In the genomic region with DNA sequence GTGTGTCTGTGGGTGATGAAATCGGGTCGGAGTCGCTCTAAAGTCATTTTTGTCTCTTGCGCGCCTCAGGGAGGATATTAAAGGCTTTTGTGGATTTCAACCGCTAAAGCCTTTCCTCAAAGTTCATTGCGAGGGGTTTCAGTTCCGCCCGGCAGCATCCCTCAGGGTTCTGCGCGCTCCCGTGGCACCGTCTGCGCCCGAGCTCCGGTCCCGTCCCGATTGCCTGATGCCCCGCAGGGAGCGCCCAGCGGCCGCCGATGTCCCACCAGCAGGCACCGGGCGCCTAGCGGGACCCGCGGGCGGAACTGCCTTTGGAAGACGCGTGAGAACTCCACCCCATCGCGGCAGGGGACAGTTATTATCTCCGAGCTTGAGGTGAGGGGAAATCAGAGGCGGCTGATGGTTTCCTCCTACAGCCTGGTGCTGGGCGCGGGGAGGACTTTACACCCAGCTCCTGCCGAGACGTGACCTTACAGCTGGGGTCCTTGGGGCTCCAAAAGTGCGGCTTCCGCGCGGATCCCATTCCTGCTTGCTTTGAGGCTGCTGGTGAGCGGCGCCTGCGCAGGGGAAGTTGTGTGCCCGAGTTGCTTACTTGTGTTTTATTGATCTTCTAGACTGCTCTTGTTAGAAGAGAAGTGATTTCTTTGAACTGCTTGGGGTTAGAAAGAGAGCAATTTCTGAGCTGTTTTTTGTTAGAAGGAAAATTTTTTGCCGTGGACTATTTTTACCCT, we compare ENCODE assay signal across 8 cellular contexts. TPM values are rescaled to one million over a fixed set of nuclear protein-coding genes. Genes with fewer than 3 reads are reported as not detected.
DNase-seq lines count a peak whose midpoint lies in the region; ATAC-seq and TF ChIP-seq lines count a peak whose summit lies in the region.

No MANE protein-coding gene starts in this region.

- CTCF ChIA-PET in MCF 10A (lab: Yijun Ruan, JAX) (interaction anchor here (0.6 kb wide), 1 partner anchor 80 kb away, joined by 3 read pairs; no protein-coding TSS in a partner anchor), Panc1 (lab: Charles Lee) (interaction anchor here (0.6 kb wide), 1 partner anchor 716 kb away, joined by 3 read pairs; no protein-coding TSS in a partner anchor)

- H3K4me1 ChIP-seq in breast epithelium (peaks cover 0 to 7% of the 10 kb centered on the region in 2 donors), Panc1 (ENCODE audit: control insufficient read depth, insufficient read depth, low read length) (peaks cover 4% of the 10 kb centered on the region; the same call in 1 of the 2 replicates)

- in situ Hi-C loops in Panc1 (cut with HindIII; ENCODE audit: low pct_unique_long_range_greater_than_20kb, low sequenced_read_pairs) = no loop called here

- no peak overlapping the region for H3K27ac Mint-ChIP-seq in MCF 10A (ENCODE audit: low read depth, unreplicated experiment)

- peaks cover 0 to 93% of the 10 kb centered on the region in 2 donors for H3K27me3 ChIP-seq in breast epithelium
- peaks cover 57% of the 10 kb centered on the region for H3K27me3 ChIP-seq in Panc1 (ENCODE audit: control insufficient read depth, insufficient read depth, low read length)

- TF ChIP-seq CTCF in breast epithelium (IDR thresholded peaks at IDR 0.05) (no peak), MCF 10A (IDR thresholded peaks at IDR 0.05; ENCODE audit: unreplicated experiment) (no peak), Panc1 (IDR thresholded peaks at IDR 0.05) (no peak), epithelial cell of proximal tubule (conservative IDR thresholded peaks at IDR 0.05; ENCODE audit: low read depth, low read length) (no peak)

- H3K4me3 ChIP-seq in breast epithelium = peak overlapping the region; percentile 3 to 56 (median 15)
- H3K4me3 ChIP-seq in Panc1 (ENCODE audit: low read depth in 2 of 2, low read length in 2 of 2) = peak overlapping the region; percentile 36 to 52
- H3K4me3 ChIP-seq in epithelial cell of proximal tubule (ENCODE audit: low read depth, low read length) = peak overlapping the region; percentile 31
- peak overlapping the region; percentile 41 for H3K4me3 ChIP-seq in skeletal muscle cell (ENCODE audit: low read depth, low read length)

- no peak overlapping the region for H3K27ac ChIP-seq in breast epithelium
- H3K27ac ChIP-seq in Panc1 (ENCODE audit: low read length) = no peak overlapping the region

- DNase-seq in breast epithelium (ENCODE audit: low spot score in 2 of 2) (peak in 1 of 2 donors; percentile 48), MCF 10A (ENCODE audit: unreplicated experiment) (no peak), Panc1 (ENCODE audit: low read depth, low spot score) (no peak), epithelial cell of proximal tubule (ENCODE audit: low read depth) (no peak), skeletal muscle cell (ENCODE audit: low read depth) (no peak), HK-2 (ENCODE audit: unreplicated experiment) (no peak)

- ATAC-seq in Panc1 = peak; percentile 53
- no peak for ATAC-seq in HG02571 (IDR thresholded peaks at IDR 0.05; ENCODE audit: unreplicated experiment)
- ATAC-seq in GM21360 (IDR thresholded peaks at IDR 0.05; ENCODE audit: unreplicated experiment) = no peak

- TF ChIP-seq POLR2A in breast epithelium (IDR thresholded peaks at IDR 0.05) = no peak

- no peak overlapping the region for H3K4me3 Mint-ChIP-seq in MCF 10A (ENCODE audit: unreplicated experiment)

- intact Hi-C loops in breast epithelium (cut with DNase I; ENCODE audit: low total_unique reads) = no loop called here
- intact Hi-C loops in MCF 10A (cut with micrococcal nuclease) = no loop called here
- intact Hi-C loops in Panc1 (cut with micrococcal nuclease; ENCODE audit: unreplicated experiment) = no loop called here

- no peaks in the 10 kb centered on the region for H3K4me1 Mint-ChIP-seq in MCF 10A (ENCODE audit: insufficient read depth, unreplicated experiment)

- BruUV-seq in MCF 10A (replicated peaks; lab: Mats Ljungman, UMichigan) = no TSS peak
- no TSS peak for BruUV-seq in Panc1 (replicated peaks; lab: Mats Ljungman, UMichigan)

- no peaks in the 10 kb centered on the region for H3K36me3 ChIP-seq in breast epithelium
- H3K36me3 ChIP-seq in Panc1 (ENCODE audit: control insufficient read depth, insufficient read depth, low read length) = no peaks in the 10 kb centered on the region

- H3K36me3 Mint-ChIP-seq in MCF 10A (ENCODE audit: insufficient read depth, unreplicated experiment) = no peaks in the 10 kb centered on the region

- POLR2A ChIA-PET in MCF 10A (lab: Yijun Ruan, JAX) (no interaction called here), Panc1 (lab: Charles Lee) (no interaction called here)

- H3K9me3 ChIP-seq in breast epithelium (peaks cover 0 to 5% of the 10 kb centered on the region in 2 donors), Panc1 (ENCODE audit: control insufficient read depth, insufficient read depth, low read depth, low read length) (no peaks in the 10 kb centered on the region)

- H3K27me3 Mint-ChIP-seq in MCF 10A (ENCODE audit: insufficient read depth, unreplicated experiment) = peaks cover 87% of the 10 kb centered on the region

- peaks cover 10% of the 10 kb centered on the region for H3K9me3 Mint-ChIP-seq in MCF 10A (ENCODE audit: unreplicated experiment)

RNA-seq across cellular contexts. Expression of a gene that starts 27.1 kb away (rescaled TPM):
- total RNA-seq in breast epithelium (under 1 TPM in 2 of 3 donors, not detected in 1; under 0.01 to 0.29 TPM), MCF 10A (2022) (not detected in 2 replicates), Panc1 (2021; ENCODE audit: unreplicated experiment) (3.1 TPM), epithelial cell of proximal tubule (0.23 and 0.94 TPM in 2 replicates)
- polyA plus RNA-seq in Panc1 (2012; ENCODE audit: insufficient read length) = 5.4 TPM

RNA-seq across cellular contexts. Expression of a gene that starts 34.5 kb away (rescaled TPM):
- total RNA-seq in breast epithelium (not detected), MCF 10A (2022) (1.2 TPM in 2 replicates), Panc1 (2021; ENCODE audit: unreplicated experiment) (not detected), epithelial cell of proximal tubule (1.5 and 3.1 TPM in 2 replicates)
- polyA plus RNA-seq in Panc1 (2012; ENCODE audit: insufficient read length) = not detected

RNA-seq across cellular contexts. Expression of a gene that starts 49.0 kb away (rescaled TPM):
- total RNA-seq in breast epithelium = 1 to 10 TPM in 1 of 3 donors, under 1 TPM in 1, not detected in 1; 0.88 to 1.3 TPM
- total RNA-seq in MCF 10A (2022) = 3.1 and 5.2 TPM in 2 replicates
- total RNA-seq in Panc1 (2021; ENCODE audit: unreplicated experiment) = 0.69 TPM
- 0.63 TPM for polyA plus RNA-seq in Panc1 (2012; ENCODE audit: insufficient read length)
- 5.3 and 16.0 TPM in 2 replicates for total RNA-seq in epithelial cell of proximal tubule
